Comparison of ENCODE assay signal across 9 cellular contexts in the genomic region with DNA sequence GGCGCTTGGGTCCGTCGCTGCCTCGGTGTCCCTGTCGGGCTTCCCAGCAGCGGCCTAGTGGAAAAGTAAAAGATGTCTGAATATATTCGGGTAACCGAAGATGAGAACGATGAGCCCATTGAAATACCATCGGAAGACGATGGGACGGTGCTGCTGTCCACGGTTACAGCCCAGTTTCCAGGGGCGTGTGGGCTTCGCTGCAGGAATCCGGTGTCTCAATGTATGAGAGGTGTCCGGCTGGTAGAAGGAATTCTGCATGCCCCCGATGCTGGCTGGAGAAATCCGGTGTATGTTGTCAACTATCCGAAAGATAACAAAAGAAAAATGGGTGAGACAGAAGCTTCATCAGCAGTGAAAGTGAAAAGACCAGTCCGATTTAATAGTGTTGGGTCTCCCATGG. TPM values are rescaled to one million over a fixed set of nuclear protein-coding genes. Genes with fewer than 3 reads are reported as not detected.
DNase-seq lines count a peak whose midpoint lies in the region; ATAC-seq and TF ChIP-seq lines count a peak whose summit lies in the region.
"Had no signal": no experiment of that assay in that cellular context is flagged by ENCODE, and none has a peak within 500 bp of the region (broad histone marks: within the 10 kb centered on the region; RNA-seq: fewer than 3 reads in every experiment).

No MANE protein-coding gene starts in this region.

- H3K9me3 ChIP-seq in lower lobe of right lung: no peaks in the 10 kb centered on the region
- no peaks in the 10 kb centered on the region for H3K9me3 ChIP-seq in stomach

- 59 to 64% (median 61%) methylated on average over 21 of the region's 21 CpGs for WGBS in stomach, 5 donors

- no peak for TF ChIP-seq EP300 in stomach (IDR thresholded peaks at IDR 0.05)

- peaks cover under 1% of the 10 kb centered on the region for H3K36me3 Mint-ChIP-seq in activated naive CD4-positive, alpha-beta T cell treated with anti-CD3 and anti-CD28 coated beads for 36 hours (ENCODE audit: low read depth)
- H3K36me3 Mint-ChIP-seq in activated naive CD4-positive, alpha-beta T cell treated with anti-CD3 and anti-CD28 coated beads, Interleukin-2, amount 50 U/mL, for 72 hours: peaks cover 0 to 6% of the 10 kb centered on the region in 2 donors
- H3K36me3 Mint-ChIP-seq in activated naive CD8-positive, alpha-beta T cell: peaks cover 6% of the 10 kb centered on the region

- H3K4me1 ChIP-seq in lower lobe of right lung (peaks cover 13% of the 10 kb centered on the region), stomach (peaks cover 0 to 47% (median 23%) of the 10 kb centered on the region in 4 donors)

- no peak for ATAC-seq in activated naive CD4-positive, alpha-beta T cell treated with anti-CD3 and anti-CD28 coated beads, Interleukin-2, amount 50 U/mL, for 72 hours
- ATAC-seq in lower lobe of right lung (no peak), GM21447 (IDR thresholded peaks at IDR 0.05; ENCODE audit: unreplicated experiment) (no peak)

- no peaks in the 10 kb centered on the region for H3K36me3 ChIP-seq in lower lobe of right lung
- no peaks in the 10 kb centered on the region for H3K36me3 ChIP-seq in stomach

- intact Hi-C loops in activated naive CD4-positive, alpha-beta T cell treated with anti-CD3 and anti-CD28 coated beads for 36 hours (cut with micrococcal nuclease): loop anchor here (1.0 to 5.0 kb wide), 3 partner anchors 8 to 170 kb away; a partner anchor contains a TSS
- intact Hi-C loops in lower lobe of right lung (cut with DNase I) (no loop called here), stomach (cut with DNase I; ENCODE audit: low total_unique reads) (no loop called here)

- H3K27me3 ChIP-seq in lower lobe of right lung (ENCODE audit: low read depth): no peaks in the 10 kb centered on the region
- H3K27me3 ChIP-seq in stomach: peaks cover 0 to 6% (median 0%) of the 10 kb centered on the region in 3 donors

- no peak for TF ChIP-seq POLR2A in stomach (IDR thresholded peaks at IDR 0.05)

- H3K4me3 Mint-ChIP-seq in activated naive CD4-positive, alpha-beta T cell treated with anti-CD3 and anti-CD28 coated beads for 36 hours: peak overlapping the region; percentile 74
- H3K4me3 Mint-ChIP-seq in activated naive CD8-positive, alpha-beta T cell: peak overlapping the region; percentile 93

- H3K4me3 ChIP-seq in lower lobe of right lung: peak overlapping the region; percentile 72
- peak overlapping the region; percentile 42 to 66 (median 60) for H3K4me3 ChIP-seq in stomach

- H3K9me3 Mint-ChIP-seq in activated naive CD4-positive, alpha-beta T cell treated with anti-CD3 and anti-CD28 coated beads for 36 hours: no peaks in the 10 kb centered on the region
- peaks cover 0 to 3% of the 10 kb centered on the region in 2 donors for H3K9me3 Mint-ChIP-seq in activated naive CD4-positive, alpha-beta T cell treated with anti-CD3 and anti-CD28 coated beads, Interleukin-2, amount 50 U/mL, for 72 hours
- H3K9me3 Mint-ChIP-seq in activated naive CD8-positive, alpha-beta T cell (ENCODE audit: low read depth): no peaks in the 10 kb centered on the region

- H3K27ac ChIP-seq in lower lobe of right lung (no peak overlapping the region), stomach (peak overlapping the region in 1 of 5 donors; percentile 73)

- TF ChIP-seq CTCF in lower lobe of right lung (IDR thresholded peaks at IDR 0.05): no peak
- no peak for TF ChIP-seq CTCF in stomach (IDR thresholded peaks at IDR 0.05)

- peaks cover 16% of the 10 kb centered on the region for H3K4me1 Mint-ChIP-seq in activated naive CD4-positive, alpha-beta T cell treated with anti-CD3 and anti-CD28 coated beads for 36 hours (ENCODE audit: low read depth)
- peaks cover 21% of the 10 kb centered on the region for H3K4me1 Mint-ChIP-seq in activated naive CD8-positive, alpha-beta T cell (ENCODE audit: low read depth)

- CTCF ChIA-PET in activated naive CD4-positive, alpha-beta T cell treated with anti-CD3 and anti-CD28 coated beads for 36 hours (lab: Charles Lee): no interaction called here

- H3K27ac Mint-ChIP-seq in activated naive CD4-positive, alpha-beta T cell treated with anti-CD3 and anti-CD28 coated beads for 36 hours: no peak overlapping the region
- H3K27ac Mint-ChIP-seq in activated naive CD4-positive, alpha-beta T cell treated with anti-CD3 and anti-CD28 coated beads, Interleukin-2, amount 50 U/mL, for 72 hours: peak overlapping the region in 1 of 2 donors; percentile 50
- no peak overlapping the region for H3K27ac Mint-ChIP-seq in activated naive CD8-positive, alpha-beta T cell

- DNase-seq in activated naive CD4-positive, alpha-beta T cell treated with anti-CD3 and anti-CD28 coated beads for 36 hours: no peak
- DNase-seq in activated naive CD4-positive, alpha-beta T cell treated with anti-CD3 and anti-CD28 coated beads, Interleukin-2, amount 50 U/mL, for 72 hours (ENCODE audit: low spot score in 2 of 2): no peak
- DNase-seq in lower lobe of right lung (no peak), stomach (no peak), SKM-1 (lab: John Stamatoyannopoulos, UW; ENCODE audit: unreplicated experiment) (no peak), glomerular visceral epithelial cell (ENCODE audit: extremely low spot score) (no peak)
- DNase-seq: NCI-H2107 had no signal

- peaks cover 11% of the 10 kb centered on the region for H3K27me3 Mint-ChIP-seq in activated naive CD4-positive, alpha-beta T cell treated with anti-CD3 and anti-CD28 coated beads for 36 hours (ENCODE audit: low read depth)
- H3K27me3 Mint-ChIP-seq in activated naive CD8-positive, alpha-beta T cell: peaks cover 10% of the 10 kb centered on the region

RNA-seq across cellular contexts. Expression of a gene that starts 8.0 kb away (rescaled TPM):
- 1 to 10 TPM; 3.1 to 4.0 TPM for total RNA-seq in activated naive CD4-positive, alpha-beta T cell treated with anti-CD3 and anti-CD28 coated beads for 36 hours
- total RNA-seq in activated naive CD4-positive, alpha-beta T cell treated with anti-CD3 and anti-CD28 coated beads, Interleukin-2, amount 50 U/mL, for 72 hours: 1 to 10 TPM; 4.7 to 5.1 TPM
- total RNA-seq in lower lobe of right lung (6.1 TPM), stomach (100 to 1,000 TPM in 1 of 5 donors, 10 to 100 TPM in 1, 1 to 10 TPM in 2, not detected in 1; 6.7 to 222 (median 45.5) TPM)
- polyA plus RNA-seq in stomach: 10 to 100 TPM; 10.8 to 20.0 (median 17.0) TPM

RNA-seq across cellular contexts. Expression of a gene that starts 28.3 kb away (rescaled TPM):
- total RNA-seq in activated naive CD4-positive, alpha-beta T cell treated with anti-CD3 and anti-CD28 coated beads for 36 hours: 10 to 100 TPM; 46.6 to 46.7 TPM
- 10 to 100 TPM; 40.7 to 64.8 TPM for total RNA-seq in activated naive CD4-positive, alpha-beta T cell treated with anti-CD3 and anti-CD28 coated beads, Interleukin-2, amount 50 U/mL, for 72 hours
- total RNA-seq in lower lobe of right lung (43.4 TPM), stomach (10 to 100 TPM; 20.4 to 59.4 (median 33.6) TPM)
- 10 to 100 TPM; 37.1 to 55.1 (median 38.5) TPM for polyA plus RNA-seq in stomach

RNA-seq across cellular contexts. Expression of a gene that starts 56.6 kb away (rescaled TPM):
- total RNA-seq in activated naive CD4-positive, alpha-beta T cell treated with anti-CD3 and anti-CD28 coated beads for 36 hours: 1 to 10 TPM; 7.1 to 7.8 TPM
- total RNA-seq in activated naive CD4-positive, alpha-beta T cell treated with anti-CD3 and anti-CD28 coated beads, Interleukin-2, amount 50 U/mL, for 72 hours: 10 to 100 TPM; 11.5 to 15.0 TPM
- total RNA-seq in lower lobe of right lung (24.9 TPM), stomach (100 to 1,000 TPM in 1 of 5 donors, 10 to 100 TPM in 4; 20.9 to 188 (median 40.8) TPM)
- polyA plus RNA-seq in stomach: 1 to 10 TPM; 4.4 to 9.8 (median 7.3) TPM
